Comparison of ENCODE assay signal across 9 cellular contexts in genomic region chr7:123580406-123581161, GRCh38. TPM values are rescaled to one million over a fixed set of nuclear protein-coding genes. Genes with fewer than 3 reads are reported as not detected.
A peak's percentile ranks its signal among the peaks of the same experiment; 100 is the strongest.
DNase-seq lines count a peak whose midpoint lies in the region; ATAC-seq, FAIRE-seq and TF ChIP-seq lines count a peak whose summit lies in the region.
"Had no signal": no experiment of that assay in that cellular context is flagged by ENCODE, and none has a peak within 500 bp of the region (broad histone marks: within the 10 kb centered on the region; RNA-seq: fewer than 3 reads in every experiment).

No MANE protein-coding gene starts in this region.

- TF ChIP-seq CTCF in HL-60 (IDR thresholded peaks at IDR 0.05; ENCODE audit: insufficient read depth, low read length) (peak; percentile 56), OCI-LY3 (IDR thresholded peaks at IDR 0.05; ENCODE audit: low read depth, low read length) (peak; percentile 91), endothelial cell of umbilical vein (IDR thresholded peaks at IDR 0.05; ENCODE audit: extremely low read depth in 1 of 2, insufficient read depth in 1 of 2, low read depth in 1 of 2, low read length in 2 of 2) (peak; percentile 69 to 73), nephron progenitor cell (IDR thresholded peaks at IDR 0.05) (peak; percentile 63)

- H3K9ac ChIP-seq in OCI-LY3 (ENCODE audit: low read length) (peak overlapping the region; percentile 45; the same call in 1 of the 2 replicates), endothelial cell of umbilical vein (replicated peaks; ENCODE audit: extremely low read depth, insufficient read depth, low read length) (no peak overlapping the region)

- no peak for TF ChIP-seq POLR2A in endothelial cell of umbilical vein (IDR thresholded peaks at IDR 0.05; ENCODE audit: low read depth, low read length)

- H3K27me3 Mint-ChIP-seq in nephron progenitor cell (ENCODE audit: low read depth, poor library complexity) = peaks cover 15% of the 10 kb centered on the region

- H3K79me2 ChIP-seq in OCI-LY3 (ENCODE audit: low read length) = no peaks in the 10 kb centered on the region
- H3K79me2 ChIP-seq in endothelial cell of umbilical vein (ENCODE audit: control insufficient read depth, insufficient read depth, low read length) = no peaks in the 10 kb centered on the region

- DNase-seq in Daoy (ENCODE audit: low read depth) (peak; percentile 55), HL-60 (ENCODE audit: low read depth in 1 of 2, low spot score in 1 of 2) (peak in 1 of 2 experiments; percentile 17), endothelial cell of umbilical vein (ENCODE audit: low read depth, low spot score) (peak; percentile 61), nephron progenitor cell (peak; percentile 11), HK-2 (ENCODE audit: unreplicated experiment) (no peak)
- no peak for DNase-seq in activated CD4-positive, alpha-beta T cell treated with anti-CD3 and anti-CD28 coated beads for 4 hours

- no peaks in the 10 kb centered on the region for H3K9me3 Mint-ChIP-seq in nephron progenitor cell

- no peak overlapping the region for H3K4me3 Mint-ChIP-seq in nephron progenitor cell

- peaks cover 7% of the 10 kb centered on the region for H3K27me3 ChIP-seq in HL-60 (ENCODE audit: insufficient read depth, poor library complexity, severe bottlenecking)
- 0 out of 2 replicates have a peak, but pooled peaks cover 4% of the 10 kb centered on the region for H3K27me3 ChIP-seq in OCI-LY3 (ENCODE audit: low read depth, low read length)
- H3K27me3 ChIP-seq in endothelial cell of umbilical vein (ENCODE audit: control insufficient read depth in 2 of 2, insufficient read depth in 2 of 2, low read length in 2 of 2) = no peaks in the 10 kb centered on the region

- H4K20me1 ChIP-seq in OCI-LY3 (ENCODE audit: insufficient read depth, low read length) (no peaks in the 10 kb centered on the region), endothelial cell of umbilical vein (replicated peaks; ENCODE audit: control insufficient read depth, extremely low read depth, insufficient read depth, low read length) (no peaks in the 10 kb centered on the region)

- H3K36me3 ChIP-seq in OCI-LY3 (replicated peaks; ENCODE audit: low read depth, low read length) (no peaks in the 10 kb centered on the region), endothelial cell of umbilical vein (ENCODE audit: control insufficient read depth in 2 of 2, extremely low read depth in 1 of 2, insufficient read depth in 2 of 2, low read length in 2 of 2) (no peaks in the 10 kb centered on the region)

- peaks cover 4% of the 10 kb centered on the region for H3K4me1 Mint-ChIP-seq in nephron progenitor cell

- ATAC-seq in GM19455 (IDR thresholded peaks at IDR 0.05; ENCODE audit: unreplicated experiment) = peak; percentile 68

- H3K27ac ChIP-seq in HL-60 (replicated peaks) (no peak overlapping the region), OCI-LY3 (ENCODE audit: low read length) (no peak overlapping the region), endothelial cell of umbilical vein (ENCODE audit: insufficient read depth, low read depth, low read length) (no peak overlapping the region)
- H3K27ac ChIP-seq: skin epidermis had no signal

- H3K9me3 ChIP-seq in OCI-LY3 (ENCODE audit: insufficient read depth, low read length) (no peaks in the 10 kb centered on the region), endothelial cell of umbilical vein (replicated peaks; ENCODE audit: control insufficient read depth, insufficient read depth, low read length) (no peaks in the 10 kb centered on the region)

- no peaks in the 10 kb centered on the region for H3K36me3 Mint-ChIP-seq in nephron progenitor cell (ENCODE audit: low read depth)

- H3K4me1 ChIP-seq in OCI-LY3 (ENCODE audit: low read length) = peaks cover 5% of the 10 kb centered on the region; the same call in 1 of the 2 replicates
- H3K4me1 ChIP-seq in endothelial cell of umbilical vein (ENCODE audit: control insufficient read depth, extremely low read depth, insufficient read depth, low read length) = no peaks in the 10 kb centered on the region

- H3K4me2 ChIP-seq in OCI-LY3 (ENCODE audit: low read length) (peak overlapping the region; percentile 92), endothelial cell of umbilical vein (ENCODE audit: insufficient read depth, low read length) (no peak overlapping the region)

- CTCF ChIA-PET in endothelial cell of umbilical vein (lab: Charles Lee) = interaction anchor here (0.6 to 4.6 kb wide), 23 partner anchors 10 to 1205 kb away, joined by 3 to 33 read pairs (median 5); partner anchors contain the start of genes NDUFA5 and WASL

- dilution Hi-C loops in endothelial cell of umbilical vein (cut with MboI; ENCODE audit: extremely low pct_ligation_motif_present, low sequenced_read_pairs) = no loop called here

- H2AFZ ChIP-seq in OCI-LY3 (ENCODE audit: low read depth, low read length) (peak overlapping the region; percentile 100), endothelial cell of umbilical vein (ENCODE audit: low read depth, low read length) (peak overlapping the region; percentile 37)

- POLR2A ChIA-PET in endothelial cell of umbilical vein (lab: Charles Lee) = no interaction called here

- no peak overlapping the region for H3K27ac Mint-ChIP-seq in nephron progenitor cell

- intact Hi-C loops in endothelial cell of umbilical vein (cut with micrococcal nuclease) = loop anchor here (1.0 to 5.0 kb wide), 7 partner anchors 53 to 292 kb away; no protein-coding TSS in a partner anchor

- FAIRE-seq in endothelial cell of umbilical vein (lab: Jason Lieb, UNC) = peak; percentile 95

- BruUV-seq in endothelial cell of umbilical vein (replicated peaks; lab: Mats Ljungman, UMichigan) = no TSS peak

- H3K9me1 ChIP-seq in endothelial cell of umbilical vein (replicated peaks; ENCODE audit: control insufficient read depth, extremely low read depth, insufficient read depth, low read length) = no peaks in the 10 kb centered on the region

- H3K4me3 ChIP-seq in HL-60 (replicated peaks; ENCODE audit: insufficient read depth, low read length) = no peak overlapping the region
- H3K4me3 ChIP-seq in OCI-LY3 (ENCODE audit: low read length) = peak overlapping the region; percentile 69
- no peak overlapping the region for H3K4me3 ChIP-seq in endothelial cell of umbilical vein (replicated peaks in 1 of 3; ENCODE audit: insufficient read depth in 1 of 3, low read depth in 1 of 3, low read length in 3 of 3)
- H3K4me3 ChIP-seq: skin epidermis had no signal

TF ChIP-seq in endothelial cell of umbilical vein, 7 proteins besides CTCF, POLR2A, EP300 and RAD21:
- TF ChIP-seq POLR2AphosphoS5 (IDR thresholded peaks at IDR 0.05; ENCODE audit: insufficient read depth, low read depth, low read length) = no peak
- TF ChIP-seq FOS (IDR thresholded peaks at IDR 0.05; ENCODE audit: borderline replicate concordance, insufficient read depth, low read length) = no peak
- TF ChIP-seq GATA2 (IDR thresholded peaks at IDR 0.05; ENCODE audit: insufficient read depth, insufficient read length, low read depth, low read length) = no peak
- no peak for TF ChIP-seq MYC (IDR thresholded peaks at IDR 0.05; ENCODE audit: low read depth, low read length)
- no peak for TF ChIP-seq MAX (IDR thresholded peaks at IDR 0.05; ENCODE audit: insufficient read depth, insufficient read length)
- TF ChIP-seq JUN (IDR thresholded peaks at IDR 0.05; ENCODE audit: borderline replicate concordance, insufficient read depth, insufficient read length, low read depth) = no peak
- no peak for TF ChIP-seq EZH2 (IDR thresholded peaks at IDR 0.05; ENCODE audit: borderline replicate concordance, low read depth, low read length, severe bottlenecking)

RNA-seq across cellular contexts. Expression of gene ASB15, which starts 21.0 kb away (rescaled TPM):
- not detected in 2 replicates for total RNA-seq in Daoy (2014; rRNA removed; shearing (Covaris generic))
- total RNA-seq in endothelial cell of umbilical vein = not detected in 2 replicates
- polyA plus RNA-seq in endothelial cell of umbilical vein = not detected in 2 replicates
- polyA plus RNA-seq in endothelial cell of umbilical vein (2011; cell fraction: cytosol; rRNA removed) = not detected in 2 replicates
- polyA plus RNA-seq in endothelial cell of umbilical vein (2011; cell fraction: nucleus; rRNA removed) = not detected in 2 replicates
- not detected in 2 replicates for polyA plus RNA-seq in endothelial cell of umbilical vein (2012)
- polyA minus RNA-seq in endothelial cell of umbilical vein = not detected in 2 replicates
- polyA minus RNA-seq in endothelial cell of umbilical vein (2011; cell fraction: cytosol; rRNA and poly(A)+ RNA removed) = not detected
- polyA minus RNA-seq in endothelial cell of umbilical vein (2011; cell fraction: nucleus; rRNA and poly(A)+ RNA removed) = not detected in 2 replicates

RNA-seq across cellular contexts. Expression of gene NDUFA5, which starts 23.0 kb away (rescaled TPM):
- 149 and 168 TPM in 2 replicates for total RNA-seq in Daoy (2014; rRNA removed; shearing (Covaris generic))
- total RNA-seq in endothelial cell of umbilical vein = 57.6 and 62.3 TPM in 2 replicates
- polyA plus RNA-seq in endothelial cell of umbilical vein = 3.6 and 6.2 TPM in 2 replicates
- polyA plus RNA-seq in endothelial cell of umbilical vein (2011; cell fraction: cytosol; rRNA removed) = 9.2 and 9.4 TPM in 2 replicates
- 10.1 and 22.2 TPM in 2 replicates for polyA plus RNA-seq in endothelial cell of umbilical vein (2011; cell fraction: nucleus; rRNA removed)
- polyA plus RNA-seq in endothelial cell of umbilical vein (2012) = 28.4 and 43.8 TPM in 2 replicates
- 9.3 and 16.9 TPM in 2 replicates for polyA minus RNA-seq in endothelial cell of umbilical vein
- 19.8 TPM for polyA minus RNA-seq in endothelial cell of umbilical vein (2011; cell fraction: cytosol; rRNA and poly(A)+ RNA removed)
- polyA minus RNA-seq in endothelial cell of umbilical vein (2011; cell fraction: nucleus; rRNA and poly(A)+ RNA removed) = 34.4 and 54.4 TPM in 2 replicates

RNA-seq across cellular contexts. Expression of gene IQUB, which starts 46.2 kb away (rescaled TPM):
- 0.74 and 1.0 TPM in 2 replicates for total RNA-seq in Daoy (2014; rRNA removed; shearing (Covaris generic))
- not detected in 2 replicates for total RNA-seq in endothelial cell of umbilical vein
- 0.01 TPM in 1 of 2 replicates, not detected in the other for polyA plus RNA-seq in endothelial cell of umbilical vein
- polyA plus RNA-seq in endothelial cell of umbilical vein (2011; cell fraction: cytosol; rRNA removed) = 0.05 and 0.06 TPM in 2 replicates
- polyA plus RNA-seq in endothelial cell of umbilical vein (2011; cell fraction: nucleus; rRNA removed) = 0.11 and 0.17 TPM in 2 replicates
- 0.28 TPM in 1 of 2 replicates, not detected in the other for polyA plus RNA-seq in endothelial cell of umbilical vein (2012)
- not detected in 2 replicates for polyA minus RNA-seq in endothelial cell of umbilical vein
- not detected for polyA minus RNA-seq in endothelial cell of umbilical vein (2011; cell fraction: cytosol; rRNA and poly(A)+ RNA removed)
- 0.43 and 0.77 TPM in 2 replicates for polyA minus RNA-seq in endothelial cell of umbilical vein (2011; cell fraction: nucleus; rRNA and poly(A)+ RNA removed)

Comparison
In these comparisons a context has a peak if more than half of its experiments do, and no peak if none do; other contexts are left out.
1. DNase-seq: peak in Daoy (single experiment), endothelial cell of umbilical vein (single experiment) and nephron progenitor cell (single experiment); none in HK-2 (single experiment) and activated CD4-positive, alpha-beta T cell treated with anti-CD3 and anti-CD28 coated beads for 4 hours (0 of 2).
2. Peak in every context shown above with its lines, with median percentiles within 50 percentile points of each other: CTCF ChIP-seq.